8 cellular contexts compared by ENCODE assay signal in the genomic region with DNA sequence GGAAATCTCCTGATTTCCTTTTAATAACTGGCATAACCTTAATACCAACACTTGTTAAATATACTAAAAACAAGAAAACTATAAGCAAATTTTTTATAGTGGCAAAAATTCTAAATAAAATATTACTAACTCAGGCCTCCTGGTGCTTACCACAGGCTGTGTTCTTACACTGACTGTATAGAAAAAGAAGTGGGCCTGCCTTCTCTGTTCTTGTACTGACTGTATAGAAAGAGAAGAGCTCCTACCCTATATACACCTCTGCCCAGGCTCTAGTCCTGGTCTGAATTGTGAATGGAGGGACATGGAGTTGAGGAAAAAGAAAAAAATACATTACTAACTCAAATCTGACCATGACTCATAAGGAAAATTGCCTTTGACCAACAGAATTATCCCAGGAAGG.
"Had no signal": no experiment of that assay in that cellular context is flagged by ENCODE, and none has a peak within 500 bp of the region (broad histone marks: within the 10 kb centered on the region; RNA-seq: fewer than 3 reads in every experiment).

No MANE protein-coding gene starts in this region.

- DNase-seq: GDM1, GF-D8 had no signal

- FAIRE-seq: G401.6, GM12878, GM12891, GM12892, GM18507, GM19239 had no signal

- H3K4me3 ChIP-seq: GM12878 had no signal

- ATAC-seq: GM12878 had no signal
